ENCODE assay signal across 15 cellular contexts in genomic region chr3:133881987-133882825, GRCh38. TPM values are rescaled to one million over a fixed set of nuclear protein-coding genes. Genes with fewer than 3 reads are reported as not detected.
A peak's percentile ranks its signal among the peaks of the same experiment; 100 is the strongest.
DNase-seq lines count a peak whose midpoint lies in the region; ATAC-seq lines count a peak whose summit lies in the region.
"Had no signal": no experiment of that assay in that cellular context is flagged by ENCODE, and none has a peak within 500 bp of the region (broad histone marks: within the 10 kb centered on the region; RNA-seq: fewer than 3 reads in every experiment).

No MANE protein-coding gene starts in this region.

- peak; percentile 43 for ATAC-seq in activated CD8-positive, alpha-beta T cell treated with anti-CD3 and anti-CD28 coated beads, Interleukin-2, amount 10 ng/mL, durations not matched to agents 7 days and 5 days
- ATAC-seq in GM21423 (IDR thresholded peaks at IDR 0.05; ENCODE audit: unreplicated experiment): no peak

- peaks cover 18 to 26% (median 25%) of the 10 kb centered on the region in 3 donors for H3K4me1 Mint-ChIP-seq in CD8-positive, alpha-beta memory T cell
- H3K4me1 Mint-ChIP-seq in activated CD8-positive, alpha-beta T cell treated with anti-CD3 and anti-CD28 coated beads, Interleukin-2, amount 10 ng/mL, durations not matched to agents 7 days and 5 days (ENCODE audit: low read depth): peaks cover 32% of the 10 kb centered on the region

- no peaks in the 10 kb centered on the region for H3K27me3 ChIP-seq in CD8-positive, alpha-beta memory T cell (ENCODE audit: insufficient read depth, low read length, poor library complexity, severe bottlenecking)
- H3K27me3 ChIP-seq: BE2C, tibial nerve had no signal

- POLR2A ChIA-PET in CD8-positive, alpha-beta memory T cell (lab: Charles Lee): no interaction called here
- POLR2A ChIA-PET in activated CD8-positive, alpha-beta T cell treated with anti-CD3 and anti-CD28 coated beads, Interleukin-2, amount 10 ng/mL, durations not matched to agents 7 days and 5 days (lab: Charles Lee): no interaction called here

- CTCF ChIA-PET in CD8-positive, alpha-beta memory T cell (lab: Charles Lee): interaction anchor here (1.4 kb wide), 1 partner anchor 11 kb away, joined by 3 read pairs; no protein-coding TSS in a partner anchor
- CTCF ChIA-PET in activated CD8-positive, alpha-beta T cell treated with anti-CD3 and anti-CD28 coated beads, Interleukin-2, amount 10 ng/mL, durations not matched to agents 7 days and 5 days (lab: Charles Lee): no interaction called here

- peak overlapping the region; percentile 36 for H3K27ac ChIP-seq in CD8-positive, alpha-beta memory T cell (ENCODE audit: low read depth, low read length)
- H3K27ac ChIP-seq: tibial nerve had no signal

- peaks cover 9 to 22% (median 14%) of the 10 kb centered on the region in 5 donors for H3K9me3 Mint-ChIP-seq in CD8-positive, alpha-beta memory T cell
- H3K9me3 Mint-ChIP-seq in activated CD8-positive, alpha-beta T cell treated with anti-CD3 and anti-CD28 coated beads, Interleukin-2, amount 10 ng/mL, durations not matched to agents 7 days and 5 days (ENCODE audit: insufficient read depth): peaks cover 10% of the 10 kb centered on the region

- no peak overlapping the region for H3K4me3 ChIP-seq in CD8-positive, alpha-beta memory T cell (ENCODE audit: low read length)
- H3K4me3 ChIP-seq: tibial nerve had no signal

- H3K27ac Mint-ChIP-seq in CD8-positive, alpha-beta memory T cell: peak overlapping the region in 6 of 8 donors; percentile 56 to 98 (median 74)
- peak overlapping the region; percentile 23 for H3K27ac Mint-ChIP-seq in activated CD8-positive, alpha-beta T cell treated with anti-CD3 and anti-CD28 coated beads, Interleukin-2, amount 10 ng/mL, durations not matched to agents 7 days and 5 days

- H3K36me3 ChIP-seq in CD8-positive, alpha-beta memory T cell (ENCODE audit: insufficient read depth, low read length): no peaks in the 10 kb centered on the region
- H3K36me3 ChIP-seq: BE2C, tibial nerve had no signal

- H3K4me1 ChIP-seq in CD8-positive, alpha-beta memory T cell (ENCODE audit: insufficient read depth, low read length): peaks cover 18% of the 10 kb centered on the region
- H3K4me1 ChIP-seq: BE2C had no signal

- H3K36me3 Mint-ChIP-seq in CD8-positive, alpha-beta memory T cell: peaks cover 0 to 13% (median 1%) of the 10 kb centered on the region in 3 donors
- H3K36me3 Mint-ChIP-seq in activated CD8-positive, alpha-beta T cell treated with anti-CD3 and anti-CD28 coated beads, Interleukin-2, amount 10 ng/mL, durations not matched to agents 7 days and 5 days (ENCODE audit: low read depth): peaks cover 3% of the 10 kb centered on the region

- peak; percentile 4 for DNase-seq in AG20443 (ENCODE audit: low spot score)
- no peak for DNase-seq in CD8-positive, alpha-beta memory T cell
- peak; percentile 28 for DNase-seq in activated CD8-positive, alpha-beta T cell treated with anti-CD3 and anti-CD28 coated beads, Interleukin-2, amount 10 ng/mL, durations not matched to agents 7 days and 5 days
- peak; percentile 73 for DNase-seq in mesenteric fat pad (ENCODE audit: low spot score)
- no peak for DNase-seq in HK-2 (ENCODE audit: unreplicated experiment)
- no peak for DNase-seq in HCEC 1CT
- DNase-seq in NCI-H748 treated with DMSO at 0.1 percent for 48 hours (lab: John Stamatoyannopoulos, UW): no peak
- DNase-seq: BE2C; effector CD8-positive, alpha-beta T cell; foreskin melanocyte; midbrain; SK-N-SH had no signal

- no peaks in the 10 kb centered on the region for H3K9me3 ChIP-seq in CD8-positive, alpha-beta memory T cell (ENCODE audit: low read length)
- H3K9me3 ChIP-seq: BE2C, SK-N-SH had no signal

- H3K27me3 Mint-ChIP-seq in CD8-positive, alpha-beta memory T cell: peaks cover 6 to 20% of the 10 kb centered on the region in 2 donors
- peaks cover 14% of the 10 kb centered on the region for H3K27me3 Mint-ChIP-seq in activated CD8-positive, alpha-beta T cell treated with anti-CD3 and anti-CD28 coated beads, Interleukin-2, amount 10 ng/mL, durations not matched to agents 7 days and 5 days (ENCODE audit: low read depth)
- H3K27me3 Mint-ChIP-seq: brain had no signal

- peak overlapping the region in 3 of 7 donors; percentile 42 to 53 (median 49) for H3K4me3 Mint-ChIP-seq in CD8-positive, alpha-beta memory T cell
- H3K4me3 Mint-ChIP-seq in activated CD8-positive, alpha-beta T cell treated with anti-CD3 and anti-CD28 coated beads, Interleukin-2, amount 10 ng/mL, durations not matched to agents 7 days and 5 days: no peak overlapping the region
- H3K4me3 Mint-ChIP-seq: brain had no signal

RNA-seq across cellular contexts. Expression of gene RAB6B, which starts 13.5 kb away (rescaled TPM):
- under 1 TPM; 0.24 to 0.73 TPM for total RNA-seq in CD8-positive, alpha-beta memory T cell
- polyA plus RNA-seq in CD8-positive, alpha-beta memory T cell: 1.7 TPM
- 1 to 10 TPM in 1 of 2 experiments, under 1 TPM in 1; 0.68 to 1.2 TPM for total RNA-seq in activated CD8-positive, alpha-beta T cell treated with anti-CD3 and anti-CD28 coated beads, Interleukin-2, amount 10 ng/mL, durations not matched to agents 7 days and 5 days
- 64.8 TPM for total RNA-seq in mesenteric fat pad

Comparison
In these comparisons a context has a peak if more than half of its experiments do, and no peak if none do; other contexts are left out.
1. DNase-seq: peak in AG20443 (single experiment), activated CD8-positive, alpha-beta T cell treated with anti-CD3 and anti-CD28 coated beads, Interleukin-2, amount 10 ng/mL, durations not matched to agents 7 days and 5 days (single experiment) and mesenteric fat pad (single experiment); none in CD8-positive, alpha-beta memory T cell (0 of 5), HK-2 (single experiment), HCEC 1CT (single experiment) and NCI-H748 treated with DMSO at 0.1 percent for 48 hours (single experiment).
2. RNA of gene RAB6B, which starts 13.5 kb away (total RNA-seq): 64.8 TPM in mesenteric fat pad (single experiment); 0.68 to 1.2 TPM in activated CD8-positive, alpha-beta T cell treated with anti-CD3 and anti-CD28 coated beads, Interleukin-2, amount 10 ng/mL, durations not matched to agents 7 days and 5 days and 0.24 to 0.73 TPM in CD8-positive, alpha-beta memory T cell; every median in the first group is over 10 times any median in the second.